ENCODE assay signal across 23 cellular contexts in genomic region chr17:79681628-79682261, GRCh38. TPM values are rescaled to one million over a fixed set of nuclear protein-coding genes. Genes with fewer than 3 reads are reported as not detected.
"Had no signal": no experiment of that assay in that cellular context is flagged by ENCODE, and none has a peak within 500 bp of the region (broad histone marks: within the 10 kb centered on the region; RNA-seq: fewer than 3 reads in every experiment).

No MANE protein-coding gene starts in this region.

- H3K27me3 ChIP-seq: ovary had no signal

- H3K9me3 Mint-ChIP-seq: dendritic cell treated with granulocyte-macrophage colony-stimulating factor and Interleukin-4, amounts not matched to agents 40 ng/mL and 50 ng/mL, for 4 days; memory B cell; mesothelial cell of epicardium; natural killer cell; neural crest cell had no signal

- DNase-seq: foreskin melanocyte; heart left ventricle; hippocampal formation; natural killer cell; nucleus accumbens; ovary; small intestine; stimulated activated CD4-positive, alpha-beta T cell treated with anti-CD3 and anti-CD28 coated beads, Interleukin-12 subunit alpha, Interleukin-12 subunit beta, amount 100 ng/mL, for 4 hours; stimulated activated naive CD4-positive, alpha-beta T cell treated with Interleukin-2 at 50 U/mL for 16 hours; trophoblast cell had no signal

- H3K4me1 Mint-ChIP-seq: mesothelial cell of epicardium, natural killer cell, neural crest cell had no signal

- ATAC-seq: heart left ventricle, left lobe of liver, lower lobe of right lung, natural killer cell, right cardiac atrium had no signal

- H3K4me3 ChIP-seq: heart left ventricle, lower lobe of right lung, ovary had no signal

- H3K36me3 Mint-ChIP-seq: mesothelial cell of epicardium, natural killer cell had no signal

- H3K4me1 ChIP-seq: heart left ventricle, lower lobe of right lung had no signal

- H3K36me3 ChIP-seq: heart left ventricle, lower lobe of right lung, ovary had no signal

- H3K4me3 Mint-ChIP-seq: dendritic cell treated with granulocyte-macrophage colony-stimulating factor and Interleukin-4, amounts not matched to agents 40 ng/mL and 50 ng/mL, for 4 days; memory B cell; mesothelial cell of epicardium; natural killer cell; neural crest cell had no signal

- H3K27ac Mint-ChIP-seq: dendritic cell treated with granulocyte-macrophage colony-stimulating factor and Interleukin-4, amounts not matched to agents 40 ng/mL and 50 ng/mL, for 4 days; memory B cell; mesothelial cell of epicardium; natural killer cell had no signal

- H3K27ac ChIP-seq: heart left ventricle, lower lobe of right lung, ovary had no signal

- H3K9me3 ChIP-seq: heart left ventricle, lower lobe of right lung, ovary had no signal

- FAIRE-seq: colon, islet of Langerhans, small intestine had no signal

RNA-seq across cellular contexts. Expression of gene ENPP7, which starts 49.0 kb away (rescaled TPM):
- total RNA-seq: epithelial cell of proximal tubule, heart left ventricle, mesothelial cell of epicardium, myocyte, neural crest cell, ovary, posterior vena cava, right cardiac atrium, urinary bladder had no signal
- polyA plus RNA-seq: heart left ventricle, ovary, right cardiac atrium, urinary bladder had no signal
